ENCODE assay signal across 9 cellular contexts in genomic region chr6:67009818-67010217, GRCh38.
A peak's percentile ranks its signal among the peaks of the same experiment; 100 is the strongest.
DNase-seq lines count a peak whose midpoint lies in the region; TF ChIP-seq lines count a peak whose summit lies in the region.
"Had no signal": no experiment of that assay in that cellular context is flagged by ENCODE, and none has a peak within 500 bp of the region (broad histone marks: within the 10 kb centered on the region; RNA-seq: fewer than 3 reads in every experiment).

No MANE protein-coding gene starts in this region.

- TF ChIP-seq CTCF in GM10266 (IDR thresholded peaks at IDR 0.05; ENCODE audit: control insufficient read depth, insufficient read depth, low read depth, missing control alignments) (peak; percentile 14), LNCAP (IDR thresholded peaks at IDR 0.05) (peak; percentile 26; the same call in 1 of the 2 replicates), GM20000 (IDR thresholded peaks at IDR 0.05; ENCODE audit: extremely low read depth, missing control alignments) (no peak), CD14-positive monocyte (IDR thresholded peaks at IDR 0.05) (no peak)

- no peak overlapping the region for H3K27ac Mint-ChIP-seq in CD14-positive monocyte

- no peaks in the 10 kb centered on the region for H3K4me1 Mint-ChIP-seq in CD14-positive monocyte

- no peaks in the 10 kb centered on the region for H3K36me3 Mint-ChIP-seq in CD14-positive monocyte

- intact Hi-C loops in CD14-positive monocyte (cut with micrococcal nuclease) = loop anchor here in 1 of 2 donors (10.0 kb wide), 1 partner anchor 1645 kb away; no protein-coding TSS in a partner anchor

- no peak overlapping the region for H3K4me3 Mint-ChIP-seq in CD14-positive monocyte

- DNase-seq in GM10266 (ENCODE audit: extremely low spot score) (no peak), SK-N-DZ (ENCODE audit: low spot score) (peak; percentile 74), iPS-NIHi7 (ENCODE audit: extremely low spot score) (peak; percentile 15), GM20000 (ENCODE audit: low spot score) (no peak), CD14-positive monocyte (ENCODE audit: low spot score) (no peak), cortex of kidney (lab: John Stamatoyannopoulos, UW) (no peak)
- DNase-seq: activated naive CD4-positive, alpha-beta T cell treated with anti-CD3 and anti-CD28 coated beads, Interleukin-2, amount 50 U/mL, for 16 hours; caudate nucleus had no signal

- peaks cover 0 to 7% (median 2%) of the 10 kb centered on the region in 7 donors for H3K9me3 Mint-ChIP-seq in CD14-positive monocyte

- no peaks in the 10 kb centered on the region for H3K27me3 Mint-ChIP-seq in CD14-positive monocyte (ENCODE audit: low read depth in 3 of 3)

Comparison
In these comparisons a context has a peak if more than half of its experiments do, and no peak if none do; other contexts are left out.
1. DNase-seq: peak in SK-N-DZ (single experiment) and iPS-NIHi7 (single experiment); none in GM10266 (single experiment), GM20000 (single experiment), CD14-positive monocyte (single experiment) and cortex of kidney (single experiment).
2. CTCF ChIP-seq: peak in GM10266 (single experiment) and LNCAP (single experiment); none in GM20000 (single experiment) and CD14-positive monocyte (single experiment).